Comparison of ENCODE assay signal across 1 cellular context in genomic region chr15:42920281-42921048, GRCh38.
TF ChIP-seq lines count a peak whose summit lies in the region.

Gene TTBK2 (minus strand): TSS chr15:42920778. CDS start chr15:42878617, 42,161 bp downstream.

TF ChIP-seq in HepG2, 621 proteins besides CTCF, POLR2A, EP300 and RAD21 (continued from another document and continues in another):
- TF ChIP-seq ZNF407 (CRISPR knock-in tag; IDR thresholded peaks at IDR 0.05; ENCODE audit: not compliant biosample characterization) (no peak), PBX2 (CRISPR knock-in tag; IDR thresholded peaks at IDR 0.05) (peak; percentile 98), GLI4 (CRISPR knock-in tag; IDR thresholded peaks at IDR 0.05; ENCODE audit: borderline replicate concordance) (no peak), CERS6 (CRISPR knock-in tag; IDR thresholded peaks at IDR 0.05) (no peak), ZBTB8A (CRISPR knock-in tag; IDR thresholded peaks at IDR 0.05; ENCODE audit: borderline replicate concordance, low read depth) (no peak), SNRNP70 (IDR thresholded peaks at IDR 0.05; ENCODE audit: low read depth, low read length) (no peak), ELK4 (CRISPR knock-in tag; IDR thresholded peaks at IDR 0.05; ENCODE audit: borderline replicate concordance) (no peak), ARID2 (CRISPR knock-in tag; IDR thresholded peaks at IDR 0.05; ENCODE audit: borderline replicate concordance) (no peak), ZNF24 (IDR thresholded peaks at IDR 0.05) (no peak), ZGPAT (CRISPR knock-in tag; IDR thresholded peaks at IDR 0.05) (peak; percentile 85), ZZZ3 (CRISPR knock-in tag; IDR thresholded peaks at IDR 0.05; ENCODE audit: borderline replicate concordance) (0 out of 2 replicates have a peak, but pooled peaks have one; percentile 59), GATAD2A (CRISPR knock-in tag; IDR thresholded peaks at IDR 0.05) (no peak), KLF16 (CRISPR knock-in tag; IDR thresholded peaks at IDR 0.05) (peak in 1 of 2 experiments; percentile 25; a peak in 1 of 4 replicates), ARNT2 (CRISPR knock-in tag; IDR thresholded peaks at IDR 0.05; ENCODE audit: low read depth) (no peak), RBM22 (optimal IDR thresholded peaks at IDR 0.05; ENCODE audit: low read length) (no peak), ZKSCAN1 (IDR thresholded peaks at IDR 0.05; ENCODE audit: low read length) (no peak), HNRNPH1 (optimal IDR thresholded peaks at IDR 0.05; ENCODE audit: low read depth, low read length) (no peak), NFIB (CRISPR knock-in tag; IDR thresholded peaks at IDR 0.05; ENCODE audit: borderline replicate concordance) (no peak), FOXO1 (CRISPR knock-in tag; IDR thresholded peaks at IDR 0.05) (0 out of 2 replicates have a peak, but pooled peaks have one; percentile 8), NFIC (IDR thresholded peaks at IDR 0.05; ENCODE audit: low read length) (no peak), ZNF660 (CRISPR knock-in tag; IDR thresholded peaks at IDR 0.05; ENCODE audit: borderline replicate concordance, low read depth) (no peak), ESRRA (CRISPR knock-in tag; IDR thresholded peaks at IDR 0.05; ENCODE audit: low read depth) (no peak), ZBTB10 (CRISPR knock-in tag; IDR thresholded peaks at IDR 0.05; ENCODE audit: borderline replicate concordance) (no peak), ZNF253 (CRISPR knock-in tag; IDR thresholded peaks at IDR 0.05; ENCODE audit: borderline replicate concordance) (no peak), TEAD3 (CRISPR knock-in tag; optimal IDR thresholded peaks at IDR 0.05; ENCODE audit: borderline replicate concordance) (peak; percentile 71), ZNF280D (CRISPR knock-in tag; IDR thresholded peaks at IDR 0.05) (no peak), ARNTL (CRISPR knock-in tag; IDR thresholded peaks at IDR 0.05) (no peak), ATF4 (CRISPR knock-in tag; IDR thresholded peaks at IDR 0.05) (peak in 1 of 2 experiments; percentile 53; a peak in 1 of 4 replicates), USF2 (IDR thresholded peaks at IDR 0.05; ENCODE audit: low read depth, low read length) (no peak), USF2 (CRISPR knock-in tag; IDR thresholded peaks at IDR 0.05; ENCODE audit: borderline replicate concordance) (no peak), ZNF10 (CRISPR knock-in tag; IDR thresholded peaks at IDR 0.05; ENCODE audit: borderline replicate concordance, low read depth) (no peak), ZFP36L1 (CRISPR knock-in tag; IDR thresholded peaks at IDR 0.05) (no peak; the same call in 1 of the 2 replicates), NPAS2 (CRISPR knock-in tag; IDR thresholded peaks at IDR 0.05; ENCODE audit: borderline replicate concordance) (no peak), ZNF782 (CRISPR knock-in tag; IDR thresholded peaks at IDR 0.05; ENCODE audit: borderline replicate concordance) (no peak), SMYD3 (CRISPR knock-in tag; IDR thresholded peaks at IDR 0.05) (no peak), SATB2 (CRISPR knock-in tag; IDR thresholded peaks at IDR 0.05) (no peak), DNMT1 (CRISPR knock-in tag; IDR thresholded peaks at IDR 0.05) (no peak), AKAP8 (CRISPR knock-in tag; IDR thresholded peaks at IDR 0.05) (no peak), AHR (CRISPR knock-in tag; IDR thresholded peaks at IDR 0.05) (no peak)
